Comparison of ENCODE assay signal across 8 cellular contexts in the genomic region with DNA sequence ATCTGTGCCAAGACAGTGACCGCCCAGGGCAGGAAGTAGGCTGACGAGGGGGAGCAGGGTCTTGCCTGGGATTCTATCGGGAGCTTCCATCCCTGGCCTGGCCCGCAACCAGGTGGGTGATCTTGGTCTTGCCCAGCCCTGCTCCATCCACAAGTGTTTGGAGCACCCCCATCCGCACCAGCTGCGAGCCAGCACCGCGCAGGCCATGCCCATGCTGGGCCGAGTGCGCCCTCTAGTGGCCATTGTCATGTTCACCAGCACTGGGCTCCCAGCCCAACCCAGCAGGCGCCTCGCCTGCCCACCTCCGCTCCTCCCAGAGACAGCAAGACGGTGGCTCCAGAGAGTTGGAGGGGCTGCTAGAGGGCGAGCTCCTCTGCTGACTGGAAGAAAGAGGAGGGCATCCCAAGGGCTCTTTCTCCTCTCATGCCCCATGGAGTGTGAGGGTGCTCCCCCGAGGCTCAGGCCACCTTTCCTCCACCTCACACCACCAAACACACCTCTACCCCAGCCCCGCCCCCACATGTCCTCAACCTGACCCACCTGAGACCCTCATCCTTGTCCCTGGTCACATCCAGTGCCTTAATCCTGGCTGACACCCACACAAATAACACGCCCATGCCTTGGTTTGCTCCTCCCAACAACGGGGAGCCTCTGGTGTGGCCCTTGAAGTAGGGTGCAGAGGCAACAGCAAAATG. TPM values are rescaled to one million over a fixed set of nuclear protein-coding genes. Genes with fewer than 3 reads are reported as not detected.
DNase-seq lines count a peak whose midpoint lies in the region; ATAC-seq and TF ChIP-seq lines count a peak whose summit lies in the region.

No MANE protein-coding gene starts in this region.

- no peak overlapping the region for H3K27ac ChIP-seq in right atrium auricular region

- no peak for ATAC-seq in GM18870 (IDR thresholded peaks at IDR 0.05; ENCODE audit: unreplicated experiment)

- H3K36me3 ChIP-seq in right atrium auricular region: no peaks in the 10 kb centered on the region

- H3K4me1 ChIP-seq in right atrium auricular region: peaks cover 0 to 3% of the 10 kb centered on the region in 2 donors

- no peaks in the 10 kb centered on the region for H3K9me3 ChIP-seq in right atrium auricular region

- POLR2A ChIA-PET in HEK293T (lab: Yijun Ruan, JAX): no interaction called here

- TF ChIP-seq CTCF in GM12874 (IDR thresholded peaks at IDR 0.05; ENCODE audit: insufficient read depth, low read depth, low read length) (peak; percentile 81), right atrium auricular region (IDR thresholded peaks at IDR 0.05) (peak; percentile 76 to 90), retinal pigment epithelial cell (conservative IDR thresholded peaks at IDR 0.05; ENCODE audit: low read depth, low read length) (peak; percentile 69)

- H3K4me3 ChIP-seq in right atrium auricular region (no peak overlapping the region), retinal pigment epithelial cell (ENCODE audit: low read length) (no peak overlapping the region)

- no peaks in the 10 kb centered on the region for H3K27me3 ChIP-seq in right atrium auricular region

- CTCF ChIA-PET in HEK293T (lab: Yijun Ruan, JAX): interaction anchor here (0.7 to 2.4 kb wide), 12 partner anchors 8 to 475 kb away, joined by 3 to 17 read pairs (median 4); partner anchors contain the start of gene HAUS7

- peak; percentile 97 for DNase-seq in HEK293T (ENCODE audit: extremely low spot score)
- peak; percentile 65 for DNase-seq in NCI-H1092 (lab: John Stamatoyannopoulos, UW)
- peak; percentile 60 to 74 (median 71) for DNase-seq in T-helper 2 cell
- DNase-seq in amniotic epithelial cell (ENCODE audit: low read depth): peak; percentile 39
- DNase-seq in right atrium auricular region (ENCODE audit: low spot score): peak; percentile 82
- no peak for DNase-seq in retinal pigment epithelial cell (ENCODE audit: low read depth)

TF ChIP-seq in HEK293T, 16 proteins besides CTCF, POLR2A, EP300 and RAD21:
- no peak for TF ChIP-seq FOXA1 (IDR thresholded peaks at IDR 0.05)
- no peak for TF ChIP-seq FOXM1 (IDR thresholded peaks at IDR 0.05; ENCODE audit: borderline replicate concordance)
- no peak for TF ChIP-seq ZNF384 (IDR thresholded peaks at IDR 0.05)
- TF ChIP-seq SP1 (IDR thresholded peaks at IDR 0.05): no peak
- TF ChIP-seq NFRKB (IDR thresholded peaks at IDR 0.05): no peak
- no peak for TF ChIP-seq HDGF (IDR thresholded peaks at IDR 0.05; ENCODE audit: borderline replicate concordance)
- no peak for TF ChIP-seq TARDBP (IDR thresholded peaks at IDR 0.05)
- no peak for TF ChIP-seq PKNOX1 (IDR thresholded peaks at IDR 0.05)
- no peak for TF ChIP-seq LEF1 (IDR thresholded peaks at IDR 0.05; ENCODE audit: borderline replicate concordance)
- TF ChIP-seq ARNT (IDR thresholded peaks at IDR 0.05): no peak

RNA-seq across cellular contexts. Expression of gene ATP2B3, which starts 9.8 kb away (rescaled TPM):
- total RNA-seq in right atrium auricular region: not detected

RNA-seq across cellular contexts. Expression of gene BGN, which starts 12.9 kb away (rescaled TPM):
- total RNA-seq in right atrium auricular region: 100 to 1,000 TPM; 141 to 206 TPM

RNA-seq across cellular contexts. Expression of gene HAUS7, which starts 37.3 kb away (rescaled TPM):
- 10 to 100 TPM; 10.5 to 15.9 TPM for total RNA-seq in right atrium auricular region
